Comparison of ENCODE assay signal across 13 cellular contexts in genomic region chr2:40127890-40128548, GRCh38.
DNase-seq lines count a peak whose midpoint lies in the region; ATAC-seq and TF ChIP-seq lines count a peak whose summit lies in the region.
"Had no signal": no experiment of that assay in that cellular context is flagged by ENCODE, and none has a peak within 500 bp of the region (broad histone marks: within the 10 kb centered on the region; RNA-seq: fewer than 3 reads in every experiment).

No MANE protein-coding gene starts in this region.

- TF ChIP-seq POLR2A in gastroesophageal sphincter (IDR thresholded peaks at IDR 0.05), result no peak

- no peak overlapping the region for H2BK5ac ChIP-seq in trophoblast cell (ENCODE audit: low read depth, low read length, poor library complexity)

- no peak overlapping the region for H2AFZ ChIP-seq in trophoblast cell (ENCODE audit: insufficient read depth, low read length, poor library complexity)

- no peak overlapping the region for H3K18ac ChIP-seq in trophoblast cell (ENCODE audit: low read length)

- H3K79me2 ChIP-seq in trophoblast cell (ENCODE audit: control insufficient read depth, insufficient read depth, low read length, poor library complexity), result no peaks in the 10 kb centered on the region

- H2BK120ac ChIP-seq in trophoblast cell (ENCODE audit: insufficient read depth, low read length, poor library complexity), result no peak overlapping the region

- H2BK12ac ChIP-seq in trophoblast cell (ENCODE audit: low read length), result no peak overlapping the region

- no CpG with 5 or more reads among the region's 5 CpGs for WGBS in trophoblast cell (ENCODE audit: extremely low coverage, insufficient coverage, insufficient read length)
- 40 to 54% methylated on average over 5 of the region's 5 CpGs for WGBS in gastroesophageal sphincter (ENCODE audit: low coverage in 1 of 2), 2 donors

- TF ChIP-seq CTCF in astrocyte of the spinal cord (IDR thresholded peaks at IDR 0.05; ENCODE audit: low read depth, low read length) (no peak), gastroesophageal sphincter (IDR thresholded peaks at IDR 0.05) (no peak)

- peak; percentile 76 for DNase-seq in AG08395 (ENCODE audit: low spot score)
- peak; percentile 97 for DNase-seq in HCEC 1CT
- peak; percentile 81 for DNase-seq in astrocyte of the spinal cord (ENCODE audit: low read depth, low spot score)
- DNase-seq in NCI-H1092 treated with DMSO at 0.1 percent for 48 hours (lab: John Stamatoyannopoulos, UW), result no peak
- DNase-seq in trophoblast cell, result no peak
- DNase-seq: erythroblast; NCI-H146; stimulated activated CD4-positive, alpha-beta T cell treated with anti-CD3 and anti-CD28 coated beads, Interleukin-1b, Interleukin-23, amount 100 ng/mL, for 48 hours; T-helper 9 cell had no signal

- no peak overlapping the region for H2AK5ac ChIP-seq in trophoblast cell (ENCODE audit: low read length)

- ATAC-seq in GM21529 (IDR thresholded peaks at IDR 0.05; ENCODE audit: unreplicated experiment) (no peak), gastroesophageal sphincter (no peak)

- H4K91ac ChIP-seq in trophoblast cell (ENCODE audit: low read depth, low read length), result no peak overlapping the region

- peaks cover 11% of the 10 kb centered on the region for H3K79me1 ChIP-seq in trophoblast cell (ENCODE audit: low read length)

- no peak overlapping the region for H3K4ac ChIP-seq in trophoblast cell (ENCODE audit: low read depth, low read length)

- H3K4me1 ChIP-seq in muscle layer of duodenum (ENCODE audit: control insufficient read depth in 1 of 2, insufficient read depth in 2 of 2, low read length in 2 of 2), result peaks cover 0 to 19% of the 10 kb centered on the region in 2 donors
- peaks cover 4 to 6% of the 10 kb centered on the region in 2 experiments for H3K4me1 ChIP-seq in trophoblast cell (ENCODE audit: control insufficient read depth in 1 of 2, insufficient read depth in 2 of 2, low read length in 2 of 2)
- peaks cover 6 to 55% (median 9%) of the 10 kb centered on the region in 3 donors for H3K4me1 ChIP-seq in gastroesophageal sphincter

- H3K27me3 ChIP-seq in muscle layer of duodenum (ENCODE audit: low read depth, low read length), result no peaks in the 10 kb centered on the region
- no peaks in the 10 kb centered on the region for H3K27me3 ChIP-seq in trophoblast cell (ENCODE audit: insufficient read depth, low read length)
- H3K27me3 ChIP-seq in gastroesophageal sphincter, result no peaks in the 10 kb centered on the region
- H3K27me3 ChIP-seq: BLaER1 treated with 17β-estradiol and CSF1 and Interleukin-3, amounts not matched to agents 10 nM and 100 nM had no signal

- H4K12ac ChIP-seq in trophoblast cell (ENCODE audit: low read depth, low read length), result no peak overlapping the region

- H3K4me2 ChIP-seq in trophoblast cell (ENCODE audit: low read length), result no peak overlapping the region

- in situ Hi-C loops in astrocyte of the spinal cord (cut with HindIII; ENCODE audit: low sequenced_read_pairs), result no loop called here

- H3K4me3 ChIP-seq in astrocyte of the spinal cord (ENCODE audit: low read depth, low read length), result no peak overlapping the region
- no peak overlapping the region for H3K4me3 ChIP-seq in muscle layer of duodenum (ENCODE audit: low read depth in 1 of 2, low read length in 2 of 2)
- H3K4me3 ChIP-seq in trophoblast cell (ENCODE audit: low read depth, low read length), result no peak overlapping the region
- H3K4me3 ChIP-seq in gastroesophageal sphincter, result no peak overlapping the region
- H3K4me3 ChIP-seq: BLaER1 treated with 17β-estradiol and CSF1 and Interleukin-3, amounts not matched to agents 10 nM and 100 nM had no signal

- H3K27ac ChIP-seq in muscle layer of duodenum (ENCODE audit: low read length) (peak overlapping the region; percentile 64), trophoblast cell (ENCODE audit: low read depth, low read length) (no peak overlapping the region), gastroesophageal sphincter (peak overlapping the region in 2 of 4 donors; percentile 44 to 47)
- H3K27ac ChIP-seq: BLaER1 treated with 17β-estradiol and CSF1 and Interleukin-3, amounts not matched to agents 10 nM and 100 nM had no signal

- no peak overlapping the region for H4K8ac ChIP-seq in trophoblast cell (ENCODE audit: low read depth, low read length)

- H3K36me3 ChIP-seq in muscle layer of duodenum (ENCODE audit: control insufficient read depth in 1 of 2, insufficient read depth in 2 of 2, low read length in 2 of 2) (no peaks in the 10 kb centered on the region), trophoblast cell (ENCODE audit: control insufficient read depth in 1 of 2, insufficient read depth in 2 of 2, low read length in 2 of 2) (peaks cover 0 to 2% of the 10 kb centered on the region in 2 experiments), gastroesophageal sphincter (no peaks in the 10 kb centered on the region)

- H3K9me3 ChIP-seq in muscle layer of duodenum (ENCODE audit: control insufficient read depth in 1 of 2, low read length in 2 of 2), result no peaks in the 10 kb centered on the region
- H3K9me3 ChIP-seq in trophoblast cell (ENCODE audit: insufficient read depth, low read depth, low read length), result no peaks in the 10 kb centered on the region
- no peaks in the 10 kb centered on the region for H3K9me3 ChIP-seq in gastroesophageal sphincter
- H3K9me3 ChIP-seq: BLaER1 treated with 17β-estradiol and CSF1 and Interleukin-3, amounts not matched to agents 10 nM and 100 nM had no signal

- H3K14ac ChIP-seq in trophoblast cell (ENCODE audit: low read length), result no peak overlapping the region

- no peak for TF ChIP-seq EP300 in gastroesophageal sphincter (IDR thresholded peaks at IDR 0.05)

- no peak overlapping the region for H3K23ac ChIP-seq in trophoblast cell (ENCODE audit: low read length)

- no peak overlapping the region for H3K9ac ChIP-seq in trophoblast cell (ENCODE audit: low read length)
- H3K9ac ChIP-seq: BLaER1 treated with 17β-estradiol and CSF1 and Interleukin-3, amounts not matched to agents 10 nM and 100 nM had no signal

Comparison
In these comparisons a context has a peak if more than half of its experiments do, and no peak if none do; other contexts are left out.
1. DNase-seq: peak in AG08395 (single experiment), HCEC 1CT (single experiment) and astrocyte of the spinal cord (single experiment); none in NCI-H1092 treated with DMSO at 0.1 percent for 48 hours (single experiment) and trophoblast cell (0 of 2).